1 cellular context compared by ENCODE assay signal in the genomic region with DNA sequence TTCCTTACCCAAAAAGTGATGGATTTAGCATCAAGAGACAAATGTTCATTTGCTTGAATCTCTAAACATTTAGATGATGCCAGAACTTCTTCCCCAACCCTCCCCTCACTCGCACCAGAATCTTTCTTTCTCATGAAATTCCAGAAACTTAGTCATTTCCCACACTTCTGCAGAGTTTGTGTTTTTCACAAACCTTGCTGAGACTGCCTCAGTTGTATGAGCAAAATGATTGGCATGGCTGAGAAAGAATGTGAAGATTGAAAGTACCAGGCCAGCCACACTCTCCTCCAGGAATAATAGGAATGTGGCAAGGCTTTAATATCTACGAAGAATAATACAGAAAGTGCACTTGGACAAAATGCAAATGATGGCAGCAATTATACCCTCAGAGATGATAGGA.
TF ChIP-seq lines count a peak whose summit lies in the region.

No MANE protein-coding gene starts in this region.

TF ChIP-seq in IMR-90, 13 proteins besides CTCF, POLR2A, EP300 and RAD21 (continued from another document):
- TF ChIP-seq NFE2L2 (IDR thresholded peaks at IDR 0.05; ENCODE audit: low read depth, low read length) (no peak), CHD1 (IDR thresholded peaks at IDR 0.05; ENCODE audit: low read depth, low read length) (no peak), MXI1 (IDR thresholded peaks at IDR 0.05; ENCODE audit: borderline replicate concordance, low read depth, low read length) (no peak), MAZ (IDR thresholded peaks at IDR 0.05; ENCODE audit: borderline replicate concordance, low read depth, low read length) (no peak), BHLHE40 (IDR thresholded peaks at IDR 0.05; ENCODE audit: low read depth, low read length) (no peak)
- TF ChIP-seq, protein P1, sequence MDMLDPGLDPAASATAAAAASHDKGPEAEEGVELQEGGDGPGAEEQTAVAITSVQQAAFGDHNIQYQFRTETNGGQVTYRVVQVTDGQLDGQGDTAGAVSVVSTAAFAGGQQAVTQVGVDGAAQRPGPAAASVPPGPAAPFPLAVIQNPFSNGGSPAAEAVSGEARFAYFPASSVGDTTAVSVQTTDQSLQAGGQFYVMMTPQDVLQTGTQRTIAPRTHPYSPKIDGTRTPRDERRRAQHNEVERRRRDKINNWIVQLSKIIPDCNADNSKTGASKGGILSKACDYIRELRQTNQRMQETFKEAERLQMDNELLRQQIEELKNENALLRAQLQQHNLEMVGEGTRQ (IDR thresholded peaks at IDR 0.05; ENCODE audit: low read depth, low read length), result no peak
